ENCODE assay signal across 21 cellular contexts in genomic region chr2:129402076-129402475, GRCh38.
DNase-seq lines count a peak whose midpoint lies in the region; ATAC-seq and TF ChIP-seq lines count a peak whose summit lies in the region.
"Had no signal": no experiment of that assay in that cellular context is flagged by ENCODE, and none has a peak within 500 bp of the region (broad histone marks: within the 10 kb centered on the region; RNA-seq: fewer than 3 reads in every experiment).

No MANE protein-coding gene starts in this region.

- H3K36me3 ChIP-seq in right atrium auricular region = no peaks in the 10 kb centered on the region
- H3K36me3 ChIP-seq in A673 (ENCODE audit: insufficient read depth, low read length, poor library complexity, severe bottlenecking) = no peaks in the 10 kb centered on the region
- H3K36me3 ChIP-seq: BE2C; BLaER1 treated with 17β-estradiol and CSF1 and Interleukin-3, amounts not matched to agents 10 nM and 100 nM had no signal

- intact Hi-C loops in Right ventricle myocardium superior (cut with DNase I) (no loop called here), A673 (cut with micrococcal nuclease; ENCODE audit: unreplicated experiment) (loop anchor here (10.0 kb wide), 1 partner anchor 443 kb away; no protein-coding TSS in a partner anchor)

- CTCF ChIA-PET in A673 (lab: Charles Lee) = no interaction called here

- BruUV-seq in A673 (replicated peaks; lab: Mats Ljungman, UMichigan) = no TSS peak

- POLR2A ChIA-PET in A673 (lab: Charles Lee; ENCODE audit: low non-redundant PET) = no interaction called here

- H3K27ac ChIP-seq in right atrium auricular region (no peak overlapping the region), A673 (ENCODE audit: low read depth, low read length, poor library complexity, severe bottlenecking) (no peak overlapping the region)
- H3K27ac ChIP-seq: 22Rv1; BLaER1 treated with 17β-estradiol and CSF1 and Interleukin-3, amounts not matched to agents 10 nM and 100 nM; GM23248 had no signal

- ATAC-seq in Right ventricle myocardium superior (ENCODE audit: poor library complexity) = peak; percentile 45
- ATAC-seq: GM12878 had no signal

- H3K4me1 ChIP-seq in right atrium auricular region (no peaks in the 10 kb centered on the region), A673 (ENCODE audit: insufficient read depth, low read length, poor library complexity, severe bottlenecking) (no peaks in the 10 kb centered on the region)
- H3K4me1 ChIP-seq: BE2C had no signal

- TF ChIP-seq CTCF in right atrium auricular region (IDR thresholded peaks at IDR 0.05) (no peak), A673 (conservative IDR thresholded peaks at IDR 0.05; ENCODE audit: low read depth, low read length) (no peak)

- H3K4me3 ChIP-seq in right atrium auricular region (no peak overlapping the region), A673 (ENCODE audit: low read depth, low read length, poor library complexity, severe bottlenecking) (no peak overlapping the region)
- H3K4me3 ChIP-seq: BLaER1 treated with 17β-estradiol and CSF1 and Interleukin-3, amounts not matched to agents 10 nM and 100 nM; GM12878; GM23248 had no signal

- DNase-seq in NCI-H187 treated with DMSO at 0.1 percent for 48 hours (lab: John Stamatoyannopoulos, UW) (peak; percentile 3), NCI-H187 (lab: John Stamatoyannopoulos, UW) (no peak), Right ventricle myocardium superior (no peak), right atrium auricular region (ENCODE audit: low spot score) (no peak), A673 (ENCODE audit: low spot score) (peak; percentile 39), foreskin melanocyte (no peak)
- DNase-seq: ACHN; AML-193; BE2C; CD4-positive, alpha-beta T cell; CD8-positive, alpha-beta memory T cell; DMS 273 treated with DMSO at 0.1 percent for 48 hours; DMS79; EL; GDM1; GM23248; H7; HCEC 1CT had no signal

- H3K9me3 ChIP-seq in right atrium auricular region = no peaks in the 10 kb centered on the region
- H3K9me3 ChIP-seq in A673 (ENCODE audit: low read depth, low read length, poor library complexity, severe bottlenecking) = no peaks in the 10 kb centered on the region
- H3K9me3 ChIP-seq: BE2C; BLaER1 treated with 17β-estradiol and CSF1 and Interleukin-3, amounts not matched to agents 10 nM and 100 nM had no signal

- H3K27me3 ChIP-seq in right atrium auricular region (no peaks in the 10 kb centered on the region), A673 (replicated peaks; ENCODE audit: insufficient read depth, low read depth, low read length, poor library complexity) (no peaks in the 10 kb centered on the region)
- H3K27me3 ChIP-seq: BE2C; BLaER1 treated with 17β-estradiol and CSF1 and Interleukin-3, amounts not matched to agents 10 nM and 100 nM had no signal

Comparison
In these comparisons a context has a peak if more than half of its experiments do, and no peak if none do; other contexts are left out.
1. DNase-seq: peak in NCI-H187 treated with DMSO at 0.1 percent for 48 hours (single experiment) and A673 (single experiment); none in NCI-H187 (0 of 2), Right ventricle myocardium superior (single experiment), right atrium auricular region (single experiment) and foreskin melanocyte (single experiment).